Comparison of ENCODE assay signal across 1 cellular context in the genomic region with DNA sequence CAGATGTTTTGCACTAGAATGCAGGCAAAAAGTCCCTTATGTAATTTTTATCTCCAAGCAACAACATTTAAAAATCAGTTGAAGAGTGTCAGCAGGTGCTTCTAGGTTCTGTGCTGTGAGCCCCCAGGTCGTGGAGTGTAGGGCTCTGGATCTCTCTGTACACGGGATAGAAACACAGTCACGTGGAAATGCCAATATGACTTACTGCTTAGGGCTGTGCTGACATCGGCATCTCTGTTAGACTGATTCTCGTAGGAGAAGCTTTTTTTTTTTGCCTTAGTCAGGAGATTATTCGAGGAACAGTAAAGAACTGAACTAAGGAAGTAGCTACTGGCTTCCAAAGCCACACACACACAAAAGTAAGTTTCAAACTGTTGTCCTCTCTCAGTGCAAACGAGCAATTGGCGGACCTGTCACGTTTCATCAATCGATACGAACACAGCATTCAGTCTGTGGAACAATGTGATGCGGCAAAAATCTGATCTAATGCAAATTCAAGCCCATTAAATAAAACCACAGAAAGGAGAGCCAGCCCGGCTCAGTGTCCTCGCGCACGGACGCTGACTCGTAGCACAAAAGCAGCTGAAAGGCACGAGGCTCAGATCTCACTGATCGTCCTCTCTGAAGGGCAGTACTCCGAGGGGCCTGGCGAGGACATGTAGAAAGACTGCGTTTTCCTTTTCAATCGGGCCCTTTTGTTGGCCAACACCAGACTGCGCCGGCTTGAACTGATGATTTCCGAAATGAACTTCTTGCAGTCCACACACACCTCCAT.
TF ChIP-seq lines count a peak whose summit lies in the region.

No MANE protein-coding gene starts in this region.

TF ChIP-seq in HepG2, 621 proteins besides CTCF, POLR2A, EP300 and RAD21:
- TF ChIP-seq ZNF350 (CRISPR knock-in tag; IDR thresholded peaks at IDR 0.05; ENCODE audit: borderline replicate concordance, low read depth) (no peak), BORCS8-MEF2B (CRISPR knock-in tag; IDR thresholded peaks at IDR 0.05) (no peak), ZNF20 (CRISPR knock-in tag; IDR thresholded peaks at IDR 0.05) (no peak), FUBP1 (CRISPR knock-in tag; IDR thresholded peaks at IDR 0.05; ENCODE audit: borderline replicate concordance) (no peak), MEF2D (CRISPR knock-in tag; IDR thresholded peaks at IDR 0.05) (no peak), KLF12 (CRISPR knock-in tag; IDR thresholded peaks at IDR 0.05; ENCODE audit: borderline replicate concordance) (no peak), PAXIP1 (CRISPR knock-in tag; conservative IDR thresholded peaks at IDR 0.05) (no peak), KLF15 (CRISPR knock-in tag; IDR thresholded peaks at IDR 0.05; ENCODE audit: borderline replicate concordance) (no peak), NCOR1 (IDR thresholded peaks at IDR 0.05; ENCODE audit: borderline replicate concordance, low read length) (no peak), TERF1 (CRISPR knock-in tag; IDR thresholded peaks at IDR 0.05) (no peak), ZNF138 (CRISPR knock-in tag; IDR thresholded peaks at IDR 0.05; ENCODE audit: low read depth) (no peak), MAFF (IDR thresholded peaks at IDR 0.05; ENCODE audit: low read depth, low read length) (peak; percentile 33; the same call in 1 of the 2 replicates), ZNF510 (CRISPR knock-in tag; IDR thresholded peaks at IDR 0.05; ENCODE audit: low read depth) (no peak), DBP (CRISPR knock-in tag; IDR thresholded peaks at IDR 0.05; ENCODE audit: not compliant biosample characterization) (no peak), CEBPB (IDR thresholded peaks at IDR 0.05; ENCODE audit: borderline replicate concordance, low read depth, low read length) (no peak), MAFK (conservative IDR thresholded peaks at IDR 0.05 in 1 of 2, IDR thresholded peaks at IDR 0.05 in 1 of 2; ENCODE audit: low read length in 2 of 2) (peak; percentile 11 to 59; a peak in 3 of 4 replicates), ZNF790 (CRISPR knock-in tag; IDR thresholded peaks at IDR 0.05; ENCODE audit: borderline replicate concordance) (no peak)
TF ChIP-seq in HepG2: peak in this region for 2.
